In the genomic region with DNA sequence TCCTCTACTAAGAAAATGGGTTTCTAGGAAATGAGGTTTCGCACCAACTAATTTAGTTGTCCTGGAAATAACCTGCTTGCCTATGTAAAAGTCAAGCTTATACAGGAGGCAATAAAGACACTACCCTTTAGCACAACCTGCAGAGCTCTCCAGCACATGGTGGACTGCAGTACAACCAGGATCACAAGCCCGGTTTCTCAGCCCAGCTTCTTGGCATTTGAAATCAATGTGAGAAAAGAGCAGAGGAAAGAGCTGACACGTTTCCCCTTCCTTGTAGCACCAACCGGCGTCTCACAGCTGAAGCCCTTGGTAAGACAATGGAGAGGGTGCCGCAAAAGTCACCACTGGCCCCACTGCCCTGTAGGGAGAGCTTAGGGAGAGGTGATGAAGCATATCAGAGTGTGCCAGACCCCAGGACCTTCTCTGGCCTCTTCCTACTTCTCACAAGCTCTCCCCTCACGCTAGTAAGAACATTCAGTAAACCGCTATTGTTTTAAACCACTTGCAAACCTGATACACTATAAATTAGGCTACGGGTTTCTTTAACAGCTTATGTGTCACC, we compare ENCODE assay signal across 2 cellular contexts.
TF ChIP-seq lines count a peak whose summit lies in the region.

No MANE protein-coding gene starts in this region.

TF ChIP-seq in IMR-90, 13 proteins besides CTCF, POLR2A, EP300 and RAD21:
- TF ChIP-seq BHLHE40 (IDR thresholded peaks at IDR 0.05; ENCODE audit: low read depth, low read length) (no peak), RFX5 (IDR thresholded peaks at IDR 0.05; ENCODE audit: low read depth, low read length) (no peak), CEBPB (IDR thresholded peaks at IDR 0.05; ENCODE audit: low read depth, low read length) (no peak), MXI1 (IDR thresholded peaks at IDR 0.05; ENCODE audit: borderline replicate concordance, low read depth, low read length) (no peak), SMC3 (IDR thresholded peaks at IDR 0.05; ENCODE audit: low read depth, low read length) (no peak), FOS (IDR thresholded peaks at IDR 0.05; ENCODE audit: low read depth, low read length) (no peak), MAFK (IDR thresholded peaks at IDR 0.05; ENCODE audit: low read depth, low read length) (no peak), CHD1 (IDR thresholded peaks at IDR 0.05; ENCODE audit: low read depth, low read length) (no peak), MAZ (IDR thresholded peaks at IDR 0.05; ENCODE audit: borderline replicate concordance, low read depth, low read length) (no peak)
- TF ChIP-seq, protein P1, sequence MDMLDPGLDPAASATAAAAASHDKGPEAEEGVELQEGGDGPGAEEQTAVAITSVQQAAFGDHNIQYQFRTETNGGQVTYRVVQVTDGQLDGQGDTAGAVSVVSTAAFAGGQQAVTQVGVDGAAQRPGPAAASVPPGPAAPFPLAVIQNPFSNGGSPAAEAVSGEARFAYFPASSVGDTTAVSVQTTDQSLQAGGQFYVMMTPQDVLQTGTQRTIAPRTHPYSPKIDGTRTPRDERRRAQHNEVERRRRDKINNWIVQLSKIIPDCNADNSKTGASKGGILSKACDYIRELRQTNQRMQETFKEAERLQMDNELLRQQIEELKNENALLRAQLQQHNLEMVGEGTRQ (IDR thresholded peaks at IDR 0.05; ENCODE audit: low read depth, low read length), result no peak
- TF ChIP-seq, protein P2, sequence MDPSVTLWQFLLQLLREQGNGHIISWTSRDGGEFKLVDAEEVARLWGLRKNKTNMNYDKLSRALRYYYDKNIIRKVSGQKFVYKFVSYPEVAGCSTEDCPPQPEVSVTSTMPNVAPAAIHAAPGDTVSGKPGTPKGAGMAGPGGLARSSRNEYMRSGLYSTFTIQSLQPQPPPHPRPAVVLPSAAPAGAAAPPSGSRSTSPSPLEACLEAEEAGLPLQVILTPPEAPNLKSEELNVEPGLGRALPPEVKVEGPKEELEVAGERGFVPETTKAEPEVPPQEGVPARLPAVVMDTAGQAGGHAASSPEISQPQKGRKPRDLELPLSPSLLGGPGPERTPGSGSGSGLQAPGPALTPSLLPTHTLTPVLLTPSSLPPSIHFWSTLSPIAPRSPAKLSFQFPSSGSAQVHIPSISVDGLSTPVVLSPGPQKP (IDR thresholded peaks at IDR 0.05; ENCODE audit: borderline replicate concordance, low read depth, low read length), result no peak
TF ChIP-seq in IMR-90: peak in this region for 0.

TF ChIP-seq in K562, 482 proteins besides CTCF, POLR2A, EP300 and RAD21:
- peak; percentile 42; the same call in 1 of the 2 replicates for TF ChIP-seq MTA3 (IDR thresholded peaks at IDR 0.05; ENCODE audit: borderline replicate concordance)
- no peak for TF ChIP-seq XRCC5 (IDR thresholded peaks at IDR 0.05; ENCODE audit: low read depth, low read length)
- TF ChIP-seq, protein P3, sequence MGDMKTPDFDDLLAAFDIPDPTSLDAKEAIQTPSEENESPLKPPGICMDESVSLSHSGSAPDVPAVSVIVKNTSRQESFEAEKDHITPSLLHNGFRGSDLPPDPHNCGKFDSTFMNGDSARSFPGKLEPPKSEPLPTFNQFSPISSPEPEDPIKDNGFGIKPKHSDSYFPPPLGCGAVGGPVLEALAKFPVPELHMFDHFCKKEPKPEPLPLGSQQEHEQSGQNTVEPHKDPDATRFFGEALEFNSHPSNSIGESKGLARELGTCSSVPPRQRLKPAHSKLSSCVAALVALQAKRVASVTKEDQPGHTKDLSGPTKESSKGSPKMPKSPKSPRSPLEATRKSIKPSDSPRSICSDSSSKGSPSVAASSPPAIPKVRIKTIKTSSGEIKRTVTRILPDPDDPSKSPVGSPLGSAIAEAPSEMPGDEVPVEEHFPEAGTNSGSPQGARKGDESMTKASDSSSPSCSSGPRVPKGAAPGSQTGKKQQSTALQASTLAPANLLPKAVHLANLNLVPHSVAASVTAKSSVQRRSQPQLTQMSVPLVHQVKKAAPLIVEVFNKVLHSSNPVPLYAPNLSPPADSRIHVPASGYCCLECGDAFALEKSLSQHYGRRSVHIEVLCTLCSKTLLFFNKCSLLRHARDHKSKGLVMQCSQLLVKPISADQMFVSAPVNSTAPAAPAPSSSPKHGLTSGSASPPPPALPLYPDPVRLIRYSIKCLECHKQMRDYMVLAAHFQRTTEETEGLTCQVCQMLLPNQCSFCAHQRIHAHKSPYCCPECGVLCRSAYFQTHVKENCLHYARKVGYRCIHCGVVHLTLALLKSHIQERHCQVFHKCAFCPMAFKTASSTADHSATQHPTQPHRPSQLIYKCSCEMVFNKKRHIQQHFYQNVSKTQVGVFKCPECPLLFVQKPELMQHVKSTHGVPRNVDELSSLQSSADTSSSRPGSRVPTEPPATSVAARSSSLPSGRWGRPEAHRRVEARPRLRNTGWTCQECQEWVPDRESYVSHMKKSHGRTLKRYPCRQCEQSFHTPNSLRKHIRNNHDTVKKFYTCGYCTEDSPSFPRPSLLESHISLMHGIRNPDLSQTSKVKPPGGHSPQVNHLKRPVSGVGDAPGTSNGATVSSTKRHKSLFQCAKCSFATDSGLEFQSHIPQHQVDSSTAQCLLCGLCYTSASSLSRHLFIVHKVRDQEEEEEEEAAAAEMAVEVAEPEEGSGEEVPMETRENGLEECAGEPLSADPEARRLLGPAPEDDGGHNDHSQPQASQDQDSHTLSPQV (IDR thresholded peaks at IDR 0.05), result peak; percentile 51; the same call in 1 of the 2 replicates
- TF ChIP-seq, protein P4, sequence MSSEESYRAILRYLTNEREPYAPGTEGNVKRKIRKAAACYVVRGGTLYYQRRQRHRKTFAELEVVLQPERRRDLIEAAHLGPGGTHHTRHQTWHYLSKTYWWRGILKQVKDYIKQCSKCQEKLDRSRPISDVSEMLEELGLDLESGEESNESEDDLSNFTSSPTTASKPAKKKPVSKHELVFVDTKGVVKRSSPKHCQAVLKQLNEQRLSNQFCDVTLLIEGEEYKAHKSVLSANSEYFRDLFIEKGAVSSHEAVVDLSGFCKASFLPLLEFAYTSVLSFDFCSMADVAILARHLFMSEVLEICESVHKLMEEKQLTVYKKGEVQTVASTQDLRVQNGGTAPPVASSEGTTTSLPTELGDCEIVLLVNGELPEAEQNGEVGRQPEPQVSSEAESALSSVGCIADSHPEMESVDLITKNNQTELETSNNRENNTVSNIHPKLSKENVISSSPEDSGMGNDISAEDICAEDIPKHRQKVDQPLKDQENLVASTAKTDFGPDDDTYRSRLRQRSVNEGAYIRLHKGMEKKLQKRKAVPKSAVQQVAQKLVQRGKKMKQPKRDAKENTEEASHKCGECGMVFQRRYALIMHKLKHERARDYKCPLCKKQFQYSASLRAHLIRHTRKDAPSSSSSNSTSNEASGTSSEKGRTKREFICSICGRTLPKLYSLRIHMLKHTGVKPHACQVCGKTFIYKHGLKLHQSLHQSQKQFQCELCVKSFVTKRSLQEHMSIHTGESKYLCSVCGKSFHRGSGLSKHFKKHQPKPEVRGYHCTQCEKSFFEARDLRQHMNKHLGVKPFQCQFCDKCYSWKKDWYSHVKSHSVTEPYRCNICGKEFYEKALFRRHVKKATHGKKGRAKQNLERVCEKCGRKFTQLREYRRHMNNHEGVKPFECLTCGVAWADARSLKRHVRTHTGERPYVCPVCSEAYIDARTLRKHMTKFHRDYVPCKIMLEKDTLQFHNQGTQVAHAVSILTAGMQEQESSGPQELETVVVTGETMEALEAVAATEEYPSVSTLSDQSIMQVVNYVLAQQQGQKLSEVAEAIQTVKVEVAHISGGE (CRISPR knock-in tag; IDR thresholded peaks at IDR 0.05), result no peak
- TF ChIP-seq NR3C1 (CRISPR knock-in tag; IDR thresholded peaks at IDR 0.05), result no peak
- TF ChIP-seq ZNF316 (IDR thresholded peaks at IDR 0.05), result no peak
- no peak for TF ChIP-seq LEF1 (IDR thresholded peaks at IDR 0.05)
- TF ChIP-seq SOX6 (IDR thresholded peaks at IDR 0.05), result peak; percentile 15; the same call in 1 of the 2 replicates
- TF ChIP-seq POLR2AphosphoS5 (IDR thresholded peaks at IDR 0.05; ENCODE audit: control insufficient read depth, insufficient read depth, low read depth, low read length), result peak; percentile 51; the same call in 1 of the 2 replicates
- no peak for TF ChIP-seq TEAD2 (tag; IDR thresholded peaks at IDR 0.05)
- TF ChIP-seq GATAD2A (IDR thresholded peaks at IDR 0.05), result no peak
- peak; percentile 39 for TF ChIP-seq CBFA2T3 (IDR thresholded peaks at IDR 0.05)
- no peak for TF ChIP-seq FOXJ2 (tag; IDR thresholded peaks at IDR 0.05)
- 0 out of 2 replicates have a peak, but pooled peaks have one; percentile 7 for TF ChIP-seq NFE2 (IDR thresholded peaks at IDR 0.05; ENCODE audit: low read depth)
- no peak for TF ChIP-seq KLF16 (IDR thresholded peaks at IDR 0.05)
- TF ChIP-seq CREB1 (IDR thresholded peaks at IDR 0.05), result no peak
- no peak for TF ChIP-seq CREB1 (CRISPR knock-in tag; IDR thresholded peaks at IDR 0.05)
